Comparison of ENCODE assay signal across 8 cellular contexts in genomic region chr10:109914966-109915365, GRCh38. TPM values are rescaled to one million over a fixed set of nuclear protein-coding genes. Genes with fewer than 3 reads are reported as not detected.
DNase-seq lines count a peak whose midpoint lies in the region; ATAC-seq and TF ChIP-seq lines count a peak whose summit lies in the region.

No MANE protein-coding gene starts in this region.

- TF ChIP-seq POLR2A in vagina (IDR thresholded peaks at IDR 0.05): no peak

- peaks cover 43% of the 10 kb centered on the region for H3K79me2 ChIP-seq in MM.1S (ENCODE audit: low read length)

- no peak overlapping the region for H3K4me3 Mint-ChIP-seq in activated CD4-positive, alpha-beta T cell treated with anti-CD3 and anti-CD28 coated beads for 36 hours
- H3K4me3 Mint-ChIP-seq in activated T-helper 2 cell treated with anti-CD3 and anti-CD28 coated beads, Interferon-gamma antibody, Interleukin-2, Interleukin-4, amounts not matched to agents 10 μg/mL and 5 μg/mL and 100 μg/mL, durations not matched to agents 14 hours and 24 hours and 36 hours (ENCODE audit: low read depth): no peak overlapping the region

- H3K4me1 Mint-ChIP-seq in activated CD4-positive, alpha-beta T cell treated with anti-CD3 and anti-CD28 coated beads for 36 hours: peaks cover 89% of the 10 kb centered on the region
- peaks cover 65% of the 10 kb centered on the region for H3K4me1 Mint-ChIP-seq in activated T-helper 2 cell treated with anti-CD3 and anti-CD28 coated beads, Interferon-gamma antibody, Interleukin-2, Interleukin-4, amounts not matched to agents 10 μg/mL and 5 μg/mL and 100 μg/mL, durations not matched to agents 14 hours and 24 hours and 36 hours (ENCODE audit: low read depth)

- intact Hi-C loops in activated CD4-positive, alpha-beta T cell treated with anti-CD3 and anti-CD28 coated beads for 36 hours (cut with DNase I, micrococcal nuclease): no loop called here
- intact Hi-C loops in activated T-helper 2 cell treated with anti-CD3 and anti-CD28 coated beads, Interferon-gamma antibody, Interleukin-2, Interleukin-4, amounts not matched to agents 10 μg/mL and 5 μg/mL and 100 μg/mL, durations not matched to agents 14 hours and 24 hours and 36 hours (cut with micrococcal nuclease): loop anchor here (2.0 kb wide), 1 partner anchor 16 kb away; no protein-coding TSS in a partner anchor
- intact Hi-C loops in vagina (cut with DNase I): no loop called here

- POLR2A ChIA-PET in activated CD4-positive, alpha-beta T cell treated with anti-CD3 and anti-CD28 coated beads for 36 hours (lab: Charles Lee): interaction anchor here (0.8 kb wide), 1 partner anchor 159 kb away, joined by 7 read pairs; no protein-coding TSS in a partner anchor

- H4K20me1 ChIP-seq in MM.1S (ENCODE audit: insufficient read depth, low read length): no peaks in the 10 kb centered on the region

- H3K4me1 ChIP-seq in MM.1S (ENCODE audit: low read length) (peaks cover 59% of the 10 kb centered on the region), vagina (peaks cover 20% of the 10 kb centered on the region)

- H3K4me3 ChIP-seq in MM.1S (ENCODE audit: low read length) (no peak overlapping the region), vagina (no peak overlapping the region)

- H3K27ac Mint-ChIP-seq in activated CD4-positive, alpha-beta T cell treated with anti-CD3 and anti-CD28 coated beads for 36 hours: peak overlapping the region; percentile 81
- H3K27ac Mint-ChIP-seq in activated T-helper 2 cell treated with anti-CD3 and anti-CD28 coated beads, Interferon-gamma antibody, Interleukin-2, Interleukin-4, amounts not matched to agents 10 μg/mL and 5 μg/mL and 100 μg/mL, durations not matched to agents 14 hours and 24 hours and 36 hours: peak overlapping the region; percentile 78

- peak overlapping the region; percentile 53; the same call in 1 of the 2 replicates for H3K4me2 ChIP-seq in MM.1S (ENCODE audit: low read depth, low read length)

- H3K27me3 ChIP-seq in MM.1S (replicated peaks; ENCODE audit: insufficient read depth, low read length): no peaks in the 10 kb centered on the region
- H3K27me3 ChIP-seq in vagina: no peaks in the 10 kb centered on the region

- peak; percentile 91 for ATAC-seq in activated CD4-positive, alpha-beta T cell treated with anti-CD3 and anti-CD28 coated beads for 36 hours
- ATAC-seq in GM21381 (IDR thresholded peaks at IDR 0.05; ENCODE audit: unreplicated experiment): no peak
- ATAC-seq in GM19324 (IDR thresholded peaks at IDR 0.05; ENCODE audit: low FRiP score, unreplicated experiment): no peak

- H3K9me2 ChIP-seq in MM.1S (replicated peaks; ENCODE audit: insufficient read depth, low read length): no peaks in the 10 kb centered on the region

- no peak overlapping the region for H2AFZ ChIP-seq in MM.1S (ENCODE audit: low read length)

- no peaks in the 10 kb centered on the region for H3K27me3 Mint-ChIP-seq in activated CD4-positive, alpha-beta T cell treated with anti-CD3 and anti-CD28 coated beads for 36 hours
- H3K27me3 Mint-ChIP-seq in activated T-helper 2 cell treated with anti-CD3 and anti-CD28 coated beads, Interferon-gamma antibody, Interleukin-2, Interleukin-4, amounts not matched to agents 10 μg/mL and 5 μg/mL and 100 μg/mL, durations not matched to agents 14 hours and 24 hours and 36 hours (ENCODE audit: low read depth): no peaks in the 10 kb centered on the region

- H3K9me3 ChIP-seq in MM.1S (replicated peaks; ENCODE audit: insufficient read depth, low read length) (no peaks in the 10 kb centered on the region), vagina (no peaks in the 10 kb centered on the region)

- H3K36me3 Mint-ChIP-seq in activated CD4-positive, alpha-beta T cell treated with anti-CD3 and anti-CD28 coated beads for 36 hours (ENCODE audit: low read depth): peaks cover 66% of the 10 kb centered on the region
- peaks cover 78% of the 10 kb centered on the region for H3K36me3 Mint-ChIP-seq in activated T-helper 2 cell treated with anti-CD3 and anti-CD28 coated beads, Interferon-gamma antibody, Interleukin-2, Interleukin-4, amounts not matched to agents 10 μg/mL and 5 μg/mL and 100 μg/mL, durations not matched to agents 14 hours and 24 hours and 36 hours (ENCODE audit: low read depth)

- peaks cover 16% of the 10 kb centered on the region for H3F3A ChIP-seq in MM.1S (ENCODE audit: insufficient read depth, low read length)

- H3K9me3 Mint-ChIP-seq in activated CD4-positive, alpha-beta T cell treated with anti-CD3 and anti-CD28 coated beads for 36 hours (ENCODE audit: low read depth): peaks cover 2% of the 10 kb centered on the region
- H3K9me3 Mint-ChIP-seq in activated T-helper 2 cell treated with anti-CD3 and anti-CD28 coated beads, Interferon-gamma antibody, Interleukin-2, Interleukin-4, amounts not matched to agents 10 μg/mL and 5 μg/mL and 100 μg/mL, durations not matched to agents 14 hours and 24 hours and 36 hours: no peaks in the 10 kb centered on the region

- CTCF ChIA-PET in activated CD4-positive, alpha-beta T cell treated with anti-CD3 and anti-CD28 coated beads for 36 hours (lab: Charles Lee): interaction anchor here (0.9 kb wide), 1 partner anchor 31 kb away, joined by 3 read pairs; no protein-coding TSS in a partner anchor

- H3K27ac ChIP-seq in MM.1S (ENCODE audit: low read length): peak overlapping the region; percentile 41; the same call in 1 of the 2 replicates
- H3K27ac ChIP-seq in vagina: no peak overlapping the region

- TF ChIP-seq CTCF in MM.1S (IDR thresholded peaks at IDR 0.05; ENCODE audit: low read length) (no peak), vagina (IDR thresholded peaks at IDR 0.05) (no peak)

- no peak overlapping the region for H3K9ac ChIP-seq in MM.1S (ENCODE audit: low read length)

- no peaks in the 10 kb centered on the region for H3K36me3 ChIP-seq in MM.1S (replicated peaks; ENCODE audit: insufficient read depth, low read length)
- no peaks in the 10 kb centered on the region for H3K36me3 ChIP-seq in vagina

- peak; percentile 53 for DNase-seq in activated CD4-positive, alpha-beta T cell treated with anti-CD3 and anti-CD28 coated beads for 36 hours
- no peak for DNase-seq in activated CD4-positive, alpha-beta T cell treated with anti-CD3 and anti-CD28 coated beads for 1 hour
- peak; percentile 80 for DNase-seq in MM.1S
- DNase-seq in activated T-helper 2 cell treated with anti-CD3 and anti-CD28 coated beads, Interferon-gamma antibody, Interleukin-2, Interleukin-4, amounts not matched to agents 10 μg/mL and 5 μg/mL and 100 μg/mL, durations not matched to agents 14 hours and 24 hours and 36 hours (ENCODE audit: low spot score): no peak
- peak; percentile 92 for DNase-seq in kidney tubule cell (ENCODE audit: low spot score)
- DNase-seq in vagina (ENCODE audit: extremely low spot score in 2 of 2): no peak

RNA-seq across cellular contexts. Expression of gene XPNPEP1, which starts 8.3 kb away (rescaled TPM):
- total RNA-seq in activated CD4-positive, alpha-beta T cell treated with anti-CD3 and anti-CD28 coated beads for 36 hours: 10 to 100 TPM; 85.4 to 91.2 TPM
- total RNA-seq in activated T-helper 2 cell treated with anti-CD3 and anti-CD28 coated beads, Interferon-gamma antibody, Interleukin-2, Interleukin-4, amounts not matched to agents 10 μg/mL and 5 μg/mL and 100 μg/mL, durations not matched to agents 14 hours and 24 hours and 36 hours: 79.4 and 88.2 TPM in 2 replicates
- total RNA-seq in vagina: 90.4 TPM

Comparison
In these comparisons a context has a peak if more than half of its experiments do, and no peak if none do; other contexts are left out.
1. DNase-seq: peak in activated CD4-positive, alpha-beta T cell treated with anti-CD3 and anti-CD28 coated beads for 36 hours (single experiment), MM.1S (single experiment) and kidney tubule cell (single experiment); none in activated CD4-positive, alpha-beta T cell treated with anti-CD3 and anti-CD28 coated beads for 1 hour (single experiment), activated T-helper 2 cell treated with anti-CD3 and anti-CD28 coated beads, Interferon-gamma antibody, Interleukin-2, Interleukin-4, amounts not matched to agents 10 μg/mL and 5 μg/mL and 100 μg/mL, durations not matched to agents 14 hours and 24 hours and 36 hours (single experiment) and vagina (0 of 2).